Comparison of ENCODE assay signal across 21 cellular contexts in the genomic region with DNA sequence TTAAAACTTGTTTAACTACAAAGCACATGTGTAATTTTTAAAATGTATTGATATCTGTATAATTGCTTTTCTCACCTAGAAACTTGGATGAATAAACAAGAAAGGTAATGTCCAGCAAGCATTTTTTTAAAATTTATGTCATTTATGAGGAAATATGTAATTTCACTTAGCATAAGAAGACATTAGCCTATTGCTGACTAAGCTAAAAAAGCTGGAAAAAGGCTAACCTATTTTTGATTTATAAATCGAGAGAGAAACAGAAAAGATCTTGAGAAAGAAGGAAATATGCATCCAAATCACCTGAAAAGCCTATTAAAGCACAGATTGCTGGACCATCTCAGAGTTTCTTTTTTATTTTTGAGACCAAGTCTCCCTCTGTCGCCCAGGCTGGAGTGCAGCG.
A peak's percentile ranks its signal among the peaks of the same experiment; 100 is the strongest.
DNase-seq lines count a peak whose midpoint lies in the region; ATAC-seq, FAIRE-seq and TF ChIP-seq lines count a peak whose summit lies in the region.
"Had no signal": no experiment of that assay in that cellular context is flagged by ENCODE, and none has a peak within 500 bp of the region (broad histone marks: within the 10 kb centered on the region; RNA-seq: fewer than 3 reads in every experiment).

No MANE protein-coding gene starts in this region.

- CTCF ChIA-PET in A549 (lab: Yijun Ruan, JAX), result interaction anchor here (0.6 kb wide), 1 partner anchor 35 kb away, joined by 3 read pairs; no protein-coding TSS in a partner anchor
- CTCF ChIA-PET in IMR-90 (lab: Yijun Ruan, JAX), result no interaction called here
- CTCF ChIA-PET in H1 (lab: Charles Lee; ENCODE audit: partially characterized antibody), result interaction anchor here (0.6 kb wide), 1 partner anchor 10 kb away, joined by 3 read pairs; no protein-coding TSS in a partner anchor

- H2BK5ac ChIP-seq in IMR-90 (ENCODE audit: low read depth, low read length, poor library complexity, severe bottlenecking) (no peak overlapping the region), H1 (ENCODE audit: low read depth, low read length) (no peak overlapping the region)

- H3K27ac ChIP-seq in A549 (no peak overlapping the region), IMR-90 (ENCODE audit: insufficient read depth, low read length) (no peak overlapping the region), H1 (ENCODE audit: low read depth, low read length) (no peak overlapping the region)
- H3K27ac ChIP-seq: BLaER1 treated with 17β-estradiol and CSF1 and Interleukin-3, amounts not matched to agents 10 nM and 100 nM; C4-2B had no signal

- H3K4ac ChIP-seq in IMR-90 (ENCODE audit: low read depth, low read length) (no peak overlapping the region), H1 (replicated peaks; ENCODE audit: insufficient read length, low read depth, low read length) (no peak overlapping the region)

- TF ChIP-seq POLR2A in A549 (IDR thresholded peaks at IDR 0.05; ENCODE audit: low read length) (no peak), IMR-90 (IDR thresholded peaks at IDR 0.05; ENCODE audit: low read depth, low read length) (no peak), H1 (IDR thresholded peaks at IDR 0.05; ENCODE audit: control extremely low read depth in 1 of 2, low read depth in 2 of 2, low read length in 2 of 2) (no peak)

- no TSS peak for BruUV-seq in IMR-90 (replicated peaks; lab: Mats Ljungman, UMichigan)

- DNase-seq in A549 (ENCODE audit: low read depth in 1 of 2, low spot score in 1 of 2) (no peak), IMR-90 (no peak), H1 (ENCODE audit: low read depth in 1 of 2, low spot score in 2 of 2) (no peak), T1000 (lab: John Stamatoyannopoulos, UW) (no peak), occipital lobe (lab: John Stamatoyannopoulos, UW) (no peak)
- DNase-seq: 8988T; AML-193; CD4-positive, alpha-beta T cell; CD8-positive, alpha-beta memory T cell; COR-L47; DMS 273 treated with DMSO at 0.1 percent for 48 hours; DMS153; DMS53; DMS79; DND-41; EL; GDM1 had no signal

- no peaks in the 10 kb centered on the region for H3K4me1 ChIP-seq in A549
- no peaks in the 10 kb centered on the region for H3K4me1 ChIP-seq in IMR-90 (ENCODE audit: control insufficient read depth, insufficient read depth, low read length)
- no peaks in the 10 kb centered on the region for H3K4me1 ChIP-seq in H1 (replicated peaks in 1 of 4; ENCODE audit: control insufficient read depth in 3 of 4, insufficient read depth in 4 of 4, low read length in 3 of 4)
- H3K4me1 ChIP-seq: BLaER1 treated with 17β-estradiol and CSF1 and Interleukin-3, amounts not matched to agents 10 nM and 100 nM had no signal

- H3K23me2 ChIP-seq in H1 (ENCODE audit: low read depth, low read length), result no peaks in the 10 kb centered on the region

- no peak for TF ChIP-seq EP300 in A549 (IDR thresholded peaks at IDR 0.05)
- TF ChIP-seq EP300 in H1 (IDR thresholded peaks at IDR 0.05; ENCODE audit: borderline replicate concordance in 1 of 2, low read depth in 2 of 2, low read length in 2 of 2), result no peak

- no peak overlapping the region for H3K4me3 ChIP-seq in A549
- no peak overlapping the region for H3K4me3 ChIP-seq in IMR-90 (ENCODE audit: insufficient read depth, low read depth, low read length)
- H3K4me3 ChIP-seq in H1 (ENCODE audit: extremely low read depth in 1 of 4, insufficient read depth in 2 of 4, low read depth in 3 of 4, low read length in 4 of 4), result no peak overlapping the region
- H3K4me3 ChIP-seq: BLaER1 treated with 17β-estradiol and CSF1 and Interleukin-3, amounts not matched to agents 10 nM and 100 nM; GM12878 had no signal

- H2BK120ac ChIP-seq in IMR-90 (ENCODE audit: low read depth, low read length) (no peak overlapping the region), H1 (replicated peaks; ENCODE audit: low read depth, low read length) (no peak overlapping the region)

- intact Hi-C loops in IMR-90 (cut with micrococcal nuclease), result no loop called here

- FAIRE-seq in A549 (lab: Jason Lieb, UNC) (no peak), H1 (lab: Jason Lieb, UNC) (no peak)
- FAIRE-seq: GM12878, GM12892 had no signal

- no peak for TF ChIP-seq RAD21 in A549 (conservative IDR thresholded peaks at IDR 0.05 in 1 of 2, IDR thresholded peaks at IDR 0.05 in 1 of 2)
- TF ChIP-seq RAD21 in IMR-90 (IDR thresholded peaks at IDR 0.05; ENCODE audit: low read length), result no peak
- peak; percentile 5 to 14; a peak in 1 of 4 replicates for TF ChIP-seq RAD21 in H1 (IDR thresholded peaks at IDR 0.05 in 1 of 2, conservative IDR thresholded peaks at IDR 0.05 in 1 of 2; ENCODE audit: low read depth in 2 of 2, low read length in 2 of 2)

- H3K27me3 ChIP-seq in IMR-90 (ENCODE audit: control insufficient read depth, insufficient read depth, low read length) (no peaks in the 10 kb centered on the region), H1 (replicated peaks in 1 of 4; ENCODE audit: control insufficient read depth in 3 of 4, extremely low read depth in 1 of 4, insufficient read depth in 3 of 4, low read length in 3 of 4) (no peaks in the 10 kb centered on the region)
- H3K27me3 ChIP-seq: BLaER1 treated with 17β-estradiol and CSF1 and Interleukin-3, amounts not matched to agents 10 nM and 100 nM had no signal

- H3K9ac ChIP-seq in IMR-90 (ENCODE audit: low read depth, low read length), result no peak overlapping the region
- no peak overlapping the region for H3K9ac ChIP-seq in H1 (replicated peaks in 1 of 4; ENCODE audit: extremely low read depth in 1 of 4, low read depth in 3 of 4, low read length in 3 of 4)
- H3K9ac ChIP-seq: BLaER1 treated with 17β-estradiol and CSF1 and Interleukin-3, amounts not matched to agents 10 nM and 100 nM had no signal

- dilution Hi-C loops in IMR-90 (cut with HindIII; ENCODE audit: low sequenced_read_pairs, unreplicated experiment), result no loop called here

- in situ Hi-C loops in IMR-90 (cut with MboI; ENCODE audit: low sequenced_read_pairs), result no loop called here

- no peak overlapping the region for H3K56ac ChIP-seq in IMR-90 (ENCODE audit: extremely low read depth, insufficient read depth, low read length)
- H3K56ac ChIP-seq in H1 (replicated peaks; ENCODE audit: insufficient read length, low read depth, low read length), result no peak overlapping the region

- POLR2A ChIA-PET in A549 (lab: Yijun Ruan, JAX) (no interaction called here), IMR-90 (lab: Charles Lee; ENCODE audit: unreplicated experiment) (no interaction called here), H1 (lab: Charles Lee; ENCODE audit: partially characterized antibody) (no interaction called here)

- H2AK5ac ChIP-seq in IMR-90 (ENCODE audit: low read depth, low read length) (no peak overlapping the region), H1 (ENCODE audit: low read depth, low read length) (no peak overlapping the region)

- no peak overlapping the region for H2BK12ac ChIP-seq in H1 (ENCODE audit: low read depth, low read length)

- no peak overlapping the region for H2BK15ac ChIP-seq in IMR-90 (ENCODE audit: low read depth, low read length)
- no peak overlapping the region for H2BK15ac ChIP-seq in H1 (ENCODE audit: low read length)

- H3K79me1 ChIP-seq in IMR-90 (ENCODE audit: low read depth in 1 of 2, low read length in 2 of 2) (no peaks in the 10 kb centered on the region), H1 (ENCODE audit: low read depth, low read length) (no peaks in the 10 kb centered on the region)

- H4K5ac ChIP-seq in IMR-90 (ENCODE audit: low read depth, low read length), result no peak overlapping the region
- no peak overlapping the region for H4K5ac ChIP-seq in H1 (ENCODE audit: insufficient read length, low read depth, low read length)

- no peak for TF ChIP-seq CTCF in A549 (IDR thresholded peaks at IDR 0.05)
- TF ChIP-seq CTCF in IMR-90 (conservative IDR thresholded peaks at IDR 0.05; ENCODE audit: low read depth, low read length), result no peak
- no peak for TF ChIP-seq CTCF in H1 (IDR thresholded peaks at IDR 0.05; ENCODE audit: control extremely low read depth in 1 of 3, insufficient read depth in 1 of 3, low read depth in 1 of 3, low read length in 3 of 3)

- no peak overlapping the region for H3K14ac ChIP-seq in IMR-90 (replicated peaks; ENCODE audit: low read depth, low read length)
- H3K14ac ChIP-seq in H1 (ENCODE audit: insufficient read length), result no peak overlapping the region

- H3K36me3 ChIP-seq in IMR-90 (ENCODE audit: control insufficient read depth, insufficient read depth, low read length) (no peaks in the 10 kb centered on the region), H1 (ENCODE audit: control insufficient read depth in 2 of 4, insufficient read depth in 4 of 4, low read length in 3 of 4) (no peaks in the 10 kb centered on the region)
- H3K36me3 ChIP-seq: BLaER1 treated with 17β-estradiol and CSF1 and Interleukin-3, amounts not matched to agents 10 nM and 100 nM had no signal

- H2BK20ac ChIP-seq in IMR-90 (ENCODE audit: low read depth, low read length) (no peak overlapping the region), H1 (ENCODE audit: low read length) (no peak overlapping the region)

- no peaks in the 10 kb centered on the region for H4K20me1 ChIP-seq in IMR-90 (ENCODE audit: insufficient read depth, low read length)
- H4K20me1 ChIP-seq in H1 (replicated peaks in 1 of 2; ENCODE audit: control insufficient read depth in 1 of 2, insufficient read depth in 2 of 2, low read length in 2 of 2), result no peaks in the 10 kb centered on the region
- H4K20me1 ChIP-seq: BLaER1 treated with 17β-estradiol and CSF1 and Interleukin-3, amounts not matched to agents 10 nM and 100 nM had no signal

- no peak overlapping the region for H3K18ac ChIP-seq in IMR-90 (ENCODE audit: low read depth, low read length)
- H3K18ac ChIP-seq in H1 (ENCODE audit: extremely low read depth, low read length), result no peak overlapping the region

- H3K23ac ChIP-seq in IMR-90 (ENCODE audit: low read depth, low read length) (no peak overlapping the region), H1 (ENCODE audit: insufficient read length) (no peak overlapping the region)

- no peak overlapping the region for H2AK9ac ChIP-seq in IMR-90 (replicated peaks; ENCODE audit: low read depth, low read length, poor library complexity)

- H2AFZ ChIP-seq in IMR-90 (replicated peaks; ENCODE audit: low read length, poor library complexity) (no peak overlapping the region), H1 (ENCODE audit: low read length) (no peak overlapping the region)

- 61% methylated on average over 3 of the region's 3 CpGs for WGBS in A549 (ENCODE audit: missing lambda C conversion rate)
- 60% methylated on average over 1 of the region's 3 CpGs; no CpG with 5 or more reads in 1 of the 2 experiments for WGBS in IMR-90 (ENCODE audit: extremely low coverage in 2 of 2, insufficient read length in 1 of 2), 2 experiments
- WGBS in H1 (ENCODE audit: extremely low coverage in 1 of 2, insufficient coverage in 1 of 2, insufficient read length in 1 of 2, insufficient replicate concordance in 2 of 2, low coverage in 1 of 2, low lambda C conversion rate in 2 of 2, missing lambda C conversion rate in 1 of 2), 2 experiments, result 87% methylated on average over 3 of the region's 3 CpGs; no CpG with 5 or more reads in 1 of the 2 experiments

- H4K8ac ChIP-seq in IMR-90 (ENCODE audit: low read depth in 2 of 2, low read length in 2 of 2), result no peak overlapping the region
- H4K8ac ChIP-seq in H1 (ENCODE audit: extremely low read depth, insufficient read depth, low read length), result no peak overlapping the region

- ATAC-seq in A549, result no peak
- no peak for ATAC-seq in IMR-90 (ENCODE audit: low read depth)
- ATAC-seq: GM12878 had no signal

- H3K79me2 ChIP-seq in H1 (ENCODE audit: control insufficient read depth in 1 of 2, insufficient read depth in 2 of 2, low read length in 2 of 2), result no peaks in the 10 kb centered on the region

- H3K4me2 ChIP-seq in A549 (no peak overlapping the region), IMR-90 (ENCODE audit: low read depth, low read length) (no peak overlapping the region), H1 (ENCODE audit: insufficient read depth in 1 of 2, low read depth in 2 of 2, low read length in 2 of 2) (no peak overlapping the region)
- H3K4me2 ChIP-seq: BLaER1 treated with 17β-estradiol and CSF1 and Interleukin-3, amounts not matched to agents 10 nM and 100 nM had no signal

- H3K9me3 ChIP-seq in A549, result no peaks in the 10 kb centered on the region
- no peaks in the 10 kb centered on the region; the same call in 1 of the 2 replicates for H3K9me3 ChIP-seq in IMR-90 (ENCODE audit: control insufficient read depth, insufficient read depth, low read length)
- H3K9me3 ChIP-seq in H1 (ENCODE audit: insufficient read depth in 2 of 2, low read depth in 1 of 2, low read length in 1 of 2), result no peaks in the 10 kb centered on the region
- H3K9me3 ChIP-seq: BLaER1 treated with 17β-estradiol and CSF1 and Interleukin-3, amounts not matched to agents 10 nM and 100 nM had no signal

- H4K91ac ChIP-seq in IMR-90 (ENCODE audit: insufficient read depth, low read depth, low read length) (no peak overlapping the region), H1 (replicated peaks; ENCODE audit: insufficient read length, low read length) (no peak overlapping the region)

- H3K9me1 ChIP-seq in IMR-90 (ENCODE audit: insufficient read depth, low read length), result no peaks in the 10 kb centered on the region

Comparison
In these comparisons a context has a peak if more than half of its experiments do, and no peak if none do; other contexts are left out.
1. Of the 18 proteins assayed by ChIP-seq in both H1 and A549: peak only in H1: RAD21; only in A549: none; in both: MAFK; in neither: 16.